Comparison of ENCODE assay signal across 1 cellular context in the genomic region with DNA sequence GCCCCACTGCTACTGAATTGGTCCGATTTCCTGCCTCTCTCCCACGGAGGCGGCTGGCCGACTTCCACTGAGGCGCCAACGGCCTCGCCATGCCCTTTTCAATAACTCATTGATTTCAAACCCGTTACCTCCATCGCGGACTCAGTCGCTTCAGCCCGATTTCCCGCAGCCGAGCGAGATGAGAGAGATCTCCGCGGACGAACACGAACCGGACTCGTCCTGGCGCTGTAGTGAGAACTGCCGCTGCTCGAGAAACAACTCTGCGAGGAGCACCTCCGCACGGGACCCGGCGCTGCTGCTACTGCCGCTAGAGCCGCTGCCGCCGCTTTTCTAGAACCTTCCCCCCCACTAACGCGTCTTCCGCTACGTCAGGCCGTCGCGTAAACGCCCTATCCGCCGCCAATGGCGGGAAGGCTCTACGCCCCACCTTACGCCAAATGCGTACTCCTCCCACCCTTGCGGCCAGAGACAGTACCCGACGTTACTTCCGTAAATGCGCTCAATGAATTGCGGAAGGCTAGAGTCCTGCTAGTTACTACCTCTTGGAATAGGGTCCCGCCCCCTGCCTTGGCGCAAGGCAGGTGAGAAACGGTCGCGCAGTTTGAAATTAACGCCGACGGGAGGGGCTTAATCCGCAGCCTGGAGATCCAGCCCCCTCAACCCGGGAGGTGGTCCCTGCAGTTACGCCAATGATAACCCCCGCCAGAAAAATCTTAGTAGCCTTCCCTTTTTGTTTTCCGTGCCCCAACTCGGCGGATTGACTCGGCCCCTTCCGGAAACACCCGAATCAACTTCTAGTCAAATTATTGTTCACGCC.
TF ChIP-seq lines count a peak whose summit lies in the region.

Gene HNRNPA2B1, minus strand, starts transcription at position 303 of the 817 bp plus-strand sequence. Its CDS starts 169 bp downstream, at position 134.

TF ChIP-seq in HepG2, 621 proteins besides CTCF, POLR2A, EP300 and RAD21 (continued from another document and continues in another):
- TF ChIP-seq, protein P1, sequence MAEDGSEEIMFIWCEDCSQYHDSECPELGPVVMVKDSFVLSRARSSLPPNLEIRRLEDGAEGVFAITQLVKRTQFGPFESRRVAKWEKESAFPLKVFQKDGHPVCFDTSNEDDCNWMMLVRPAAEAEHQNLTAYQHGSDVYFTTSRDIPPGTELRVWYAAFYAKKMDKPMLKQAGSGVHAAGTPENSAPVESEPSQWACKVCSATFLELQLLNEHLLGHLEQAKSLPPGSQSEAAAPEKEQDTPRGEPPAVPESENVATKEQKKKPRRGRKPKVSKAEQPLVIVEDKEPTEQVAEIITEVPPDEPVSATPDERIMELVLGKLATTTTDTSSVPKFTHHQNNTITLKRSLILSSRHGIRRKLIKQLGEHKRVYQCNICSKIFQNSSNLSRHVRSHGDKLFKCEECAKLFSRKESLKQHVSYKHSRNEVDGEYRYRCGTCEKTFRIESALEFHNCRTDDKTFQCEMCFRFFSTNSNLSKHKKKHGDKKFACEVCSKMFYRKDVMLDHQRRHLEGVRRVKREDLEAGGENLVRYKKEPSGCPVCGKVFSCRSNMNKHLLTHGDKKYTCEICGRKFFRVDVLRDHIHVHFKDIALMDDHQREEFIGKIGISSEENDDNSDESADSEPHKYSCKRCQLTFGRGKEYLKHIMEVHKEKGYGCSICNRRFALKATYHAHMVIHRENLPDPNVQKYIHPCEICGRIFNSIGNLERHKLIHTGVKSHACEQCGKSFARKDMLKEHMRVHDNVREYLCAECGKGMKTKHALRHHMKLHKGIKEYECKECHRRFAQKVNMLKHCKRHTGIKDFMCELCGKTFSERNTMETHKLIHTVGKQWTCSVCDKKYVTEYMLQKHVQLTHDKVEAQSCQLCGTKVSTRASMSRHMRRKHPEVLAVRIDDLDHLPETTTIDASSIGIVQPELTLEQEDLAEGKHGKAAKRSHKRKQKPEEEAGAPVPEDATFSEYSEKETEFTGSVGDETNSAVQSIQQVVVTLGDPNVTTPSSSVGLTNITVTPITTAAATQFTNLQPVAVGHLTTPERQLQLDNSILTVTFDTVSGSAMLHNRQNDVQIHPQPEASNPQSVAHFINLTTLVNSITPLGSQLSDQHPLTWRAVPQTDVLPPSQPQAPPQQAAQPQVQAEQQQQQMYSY (CRISPR knock-in tag; IDR thresholded peaks at IDR 0.05) = peak; percentile 48
- TF ChIP-seq ZNF44 (CRISPR knock-in tag; IDR thresholded peaks at IDR 0.05) = no peak; the same call in 1 of the 2 replicates
- TF ChIP-seq SRY (CRISPR knock-in tag; IDR thresholded peaks at IDR 0.05) = peak; percentile 97
- TF ChIP-seq POGZ (CRISPR knock-in tag; IDR thresholded peaks at IDR 0.05) = peak; percentile 77
- TF ChIP-seq TEF (CRISPR knock-in tag; IDR thresholded peaks at IDR 0.05) = 0 out of 2 replicates have a peak, but pooled peaks have one; percentile 55
- no peak for TF ChIP-seq MXD4 (CRISPR knock-in tag; IDR thresholded peaks at IDR 0.05)
- 0 out of 2 replicates have a peak, but pooled peaks have one; percentile 37 for TF ChIP-seq ZXDC (CRISPR knock-in tag; IDR thresholded peaks at IDR 0.05)
- TF ChIP-seq TRAFD1 (CRISPR knock-in tag; IDR thresholded peaks at IDR 0.05; ENCODE audit: borderline replicate concordance) = 0 out of 2 replicates have a peak, but pooled peaks have one; percentile 24
- TF ChIP-seq IRF1 (CRISPR knock-in tag; IDR thresholded peaks at IDR 0.05; ENCODE audit: low read depth) = no peak
- TF ChIP-seq KDM3A (CRISPR knock-in tag; IDR thresholded peaks at IDR 0.05; ENCODE audit: low read depth) = peak; percentile 63; the same call in 1 of the 2 replicates
- TF ChIP-seq MXI1 (IDR thresholded peaks at IDR 0.05; ENCODE audit: borderline replicate concordance, low read depth, low read length) = peak; percentile 0; the same call in 1 of the 3 replicates
- TF ChIP-seq ZNF737 (CRISPR knock-in tag; IDR thresholded peaks at IDR 0.05; ENCODE audit: borderline replicate concordance) = 0 out of 2 replicates have a peak, but pooled peaks have one; percentile 82
- TF ChIP-seq, protein P2, sequence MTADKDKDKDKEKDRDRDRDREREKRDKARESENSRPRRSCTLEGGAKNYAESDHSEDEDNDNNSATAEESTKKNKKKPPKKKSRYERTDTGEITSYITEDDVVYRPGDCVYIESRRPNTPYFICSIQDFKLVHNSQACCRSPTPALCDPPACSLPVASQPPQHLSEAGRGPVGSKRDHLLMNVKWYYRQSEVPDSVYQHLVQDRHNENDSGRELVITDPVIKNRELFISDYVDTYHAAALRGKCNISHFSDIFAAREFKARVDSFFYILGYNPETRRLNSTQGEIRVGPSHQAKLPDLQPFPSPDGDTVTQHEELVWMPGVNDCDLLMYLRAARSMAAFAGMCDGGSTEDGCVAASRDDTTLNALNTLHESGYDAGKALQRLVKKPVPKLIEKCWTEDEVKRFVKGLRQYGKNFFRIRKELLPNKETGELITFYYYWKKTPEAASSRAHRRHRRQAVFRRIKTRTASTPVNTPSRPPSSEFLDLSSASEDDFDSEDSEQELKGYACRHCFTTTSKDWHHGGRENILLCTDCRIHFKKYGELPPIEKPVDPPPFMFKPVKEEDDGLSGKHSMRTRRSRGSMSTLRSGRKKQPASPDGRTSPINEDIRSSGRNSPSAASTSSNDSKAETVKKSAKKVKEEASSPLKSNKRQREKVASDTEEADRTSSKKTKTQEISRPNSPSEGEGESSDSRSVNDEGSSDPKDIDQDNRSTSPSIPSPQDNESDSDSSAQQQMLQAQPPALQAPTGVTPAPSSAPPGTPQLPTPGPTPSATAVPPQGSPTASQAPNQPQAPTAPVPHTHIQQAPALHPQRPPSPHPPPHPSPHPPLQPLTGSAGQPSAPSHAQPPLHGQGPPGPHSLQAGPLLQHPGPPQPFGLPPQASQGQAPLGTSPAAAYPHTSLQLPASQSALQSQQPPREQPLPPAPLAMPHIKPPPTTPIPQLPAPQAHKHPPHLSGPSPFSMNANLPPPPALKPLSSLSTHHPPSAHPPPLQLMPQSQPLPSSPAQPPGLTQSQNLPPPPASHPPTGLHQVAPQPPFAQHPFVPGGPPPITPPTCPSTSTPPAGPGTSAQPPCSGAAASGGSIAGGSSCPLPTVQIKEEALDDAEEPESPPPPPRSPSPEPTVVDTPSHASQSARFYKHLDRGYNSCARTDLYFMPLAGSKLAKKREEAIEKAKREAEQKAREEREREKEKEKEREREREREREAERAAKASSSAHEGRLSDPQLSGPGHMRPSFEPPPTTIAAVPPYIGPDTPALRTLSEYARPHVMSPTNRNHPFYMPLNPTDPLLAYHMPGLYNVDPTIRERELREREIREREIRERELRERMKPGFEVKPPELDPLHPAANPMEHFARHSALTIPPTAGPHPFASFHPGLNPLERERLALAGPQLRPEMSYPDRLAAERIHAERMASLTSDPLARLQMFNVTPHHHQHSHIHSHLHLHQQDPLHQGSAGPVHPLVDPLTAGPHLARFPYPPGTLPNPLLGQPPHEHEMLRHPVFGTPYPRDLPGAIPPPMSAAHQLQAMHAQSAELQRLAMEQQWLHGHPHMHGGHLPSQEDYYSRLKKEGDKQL (CRISPR knock-in tag; IDR thresholded peaks at IDR 0.05; ENCODE audit: low read depth) = 0 out of 2 replicates have a peak, but pooled peaks have one; percentile 23
- TF ChIP-seq, protein P3, sequence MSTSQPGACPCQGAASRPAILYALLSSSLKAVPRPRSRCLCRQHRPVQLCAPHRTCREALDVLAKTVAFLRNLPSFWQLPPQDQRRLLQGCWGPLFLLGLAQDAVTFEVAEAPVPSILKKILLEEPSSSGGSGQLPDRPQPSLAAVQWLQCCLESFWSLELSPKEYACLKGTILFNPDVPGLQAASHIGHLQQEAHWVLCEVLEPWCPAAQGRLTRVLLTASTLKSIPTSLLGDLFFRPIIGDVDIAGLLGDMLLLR (CRISPR knock-in tag; IDR thresholded peaks at IDR 0.05) = peak; percentile 59
- no peak for TF ChIP-seq NFATC3 (CRISPR knock-in tag; IDR thresholded peaks at IDR 0.05)
- TF ChIP-seq WIZ (CRISPR knock-in tag; IDR thresholded peaks at IDR 0.05) = no peak
- TF ChIP-seq, protein P4, sequence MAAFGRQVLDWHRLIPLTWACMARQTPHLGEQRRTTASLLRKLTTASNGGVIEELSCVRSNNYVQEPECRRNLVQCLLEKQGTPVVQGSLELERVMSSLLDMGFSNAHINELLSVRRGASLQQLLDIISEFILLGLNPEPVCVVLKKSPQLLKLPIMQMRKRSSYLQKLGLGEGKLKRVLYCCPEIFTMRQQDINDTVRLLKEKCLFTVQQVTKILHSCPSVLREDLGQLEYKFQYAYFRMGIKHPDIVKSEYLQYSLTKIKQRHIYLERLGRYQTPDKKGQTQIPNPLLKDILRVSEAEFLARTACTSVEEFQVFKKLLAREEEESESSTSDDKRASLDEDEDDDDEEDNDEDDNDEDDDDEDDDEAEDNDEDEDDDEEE (CRISPR knock-in tag; IDR thresholded peaks at IDR 0.05) = peak; percentile 34
- TF ChIP-seq, protein P5, sequence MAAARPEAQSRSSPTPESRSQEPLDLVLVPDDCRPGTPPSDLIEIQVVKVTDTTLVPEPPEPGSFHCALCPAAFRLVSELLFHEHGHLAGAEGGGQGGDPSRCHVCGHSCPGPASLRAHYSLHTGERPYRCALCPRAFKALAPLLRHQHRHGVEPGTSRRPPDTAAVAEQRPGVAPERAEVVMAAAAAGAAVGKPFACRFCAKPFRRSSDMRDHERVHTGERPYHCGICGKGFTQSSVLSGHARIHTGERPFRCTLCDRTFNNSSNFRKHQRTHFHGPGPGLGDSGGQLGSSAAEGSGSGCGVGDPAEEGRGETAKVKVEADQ (CRISPR knock-in tag; IDR thresholded peaks at IDR 0.05; ENCODE audit: borderline replicate concordance) = no peak; the same call in 1 of the 2 replicates
- peak; percentile 74; the same call in 1 of the 2 replicates for TF ChIP-seq ZNF878 (CRISPR knock-in tag; IDR thresholded peaks at IDR 0.05)
- peak; percentile 98 for TF ChIP-seq TFDP1 (CRISPR knock-in tag; IDR thresholded peaks at IDR 0.05; ENCODE audit: borderline replicate concordance)
- TF ChIP-seq ZNF775 (CRISPR knock-in tag; IDR thresholded peaks at IDR 0.05; ENCODE audit: borderline replicate concordance) = peak; percentile 85; the same call in 1 of the 2 replicates
- TF ChIP-seq ZNF3 (CRISPR knock-in tag; IDR thresholded peaks at IDR 0.05) = no peak
- 0 out of 2 replicates have a peak, but pooled peaks have one; percentile 61 for TF ChIP-seq ZNF160 (CRISPR knock-in tag; IDR thresholded peaks at IDR 0.05)
- TF ChIP-seq, protein P6, sequence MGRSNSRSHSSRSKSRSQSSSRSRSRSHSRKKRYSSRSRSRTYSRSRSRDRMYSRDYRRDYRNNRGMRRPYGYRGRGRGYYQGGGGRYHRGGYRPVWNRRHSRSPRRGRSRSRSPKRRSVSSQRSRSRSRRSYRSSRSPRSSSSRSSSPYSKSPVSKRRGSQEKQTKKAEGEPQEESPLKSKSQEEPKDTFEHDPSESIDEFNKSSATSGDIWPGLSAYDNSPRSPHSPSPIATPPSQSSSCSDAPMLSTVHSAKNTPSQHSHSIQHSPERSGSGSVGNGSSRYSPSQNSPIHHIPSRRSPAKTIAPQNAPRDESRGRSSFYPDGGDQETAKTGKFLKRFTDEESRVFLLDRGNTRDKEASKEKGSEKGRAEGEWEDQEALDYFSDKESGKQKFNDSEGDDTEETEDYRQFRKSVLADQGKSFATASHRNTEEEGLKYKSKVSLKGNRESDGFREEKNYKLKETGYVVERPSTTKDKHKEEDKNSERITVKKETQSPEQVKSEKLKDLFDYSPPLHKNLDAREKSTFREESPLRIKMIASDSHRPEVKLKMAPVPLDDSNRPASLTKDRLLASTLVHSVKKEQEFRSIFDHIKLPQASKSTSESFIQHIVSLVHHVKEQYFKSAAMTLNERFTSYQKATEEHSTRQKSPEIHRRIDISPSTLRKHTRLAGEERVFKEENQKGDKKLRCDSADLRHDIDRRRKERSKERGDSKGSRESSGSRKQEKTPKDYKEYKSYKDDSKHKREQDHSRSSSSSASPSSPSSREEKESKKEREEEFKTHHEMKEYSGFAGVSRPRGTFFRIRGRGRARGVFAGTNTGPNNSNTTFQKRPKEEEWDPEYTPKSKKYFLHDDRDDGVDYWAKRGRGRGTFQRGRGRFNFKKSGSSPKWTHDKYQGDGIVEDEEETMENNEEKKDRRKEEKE (IDR thresholded peaks at IDR 0.05) = no peak
